In genomic region chr6:44386929-44387345, GRCh38 we compare ENCODE assay signal across 8 cellular contexts. TPM values are rescaled to one million over a fixed set of nuclear protein-coding genes. Genes with fewer than 3 reads are reported as not detected.
DNase-seq lines count a peak whose midpoint lies in the region; ATAC-seq, FAIRE-seq and TF ChIP-seq lines count a peak whose summit lies in the region.

No MANE protein-coding gene starts in this region.

- peak overlapping the region; percentile 93 for H3K4me3 Mint-ChIP-seq in activated naive CD4-positive, alpha-beta T cell treated with anti-CD3 and anti-CD28 coated beads for 36 hours

- H3K27ac ChIP-seq in GM12878 (ENCODE audit: control insufficient read depth, insufficient read depth): no peak overlapping the region; the same call in 1 of the 2 replicates
- peak overlapping the region; percentile 96 to 97 for H3K27ac ChIP-seq in thoracic aorta

- DNase-seq in activated naive CD4-positive, alpha-beta T cell treated with anti-CD3 and anti-CD28 coated beads for 36 hours: peak; percentile 14
- no peak for DNase-seq in activated naive CD4-positive, alpha-beta T cell (lab: John Stamatoyannopoulos, UW)
- peak; percentile 29 for DNase-seq in HPDE6-E6E7 (ENCODE audit: extremely low spot score)
- DNase-seq in GM12878 (ENCODE audit: low read depth, low spot score): no peak
- peak; percentile 2 for DNase-seq in kidney epithelial cell (ENCODE audit: low read depth)
- no peak for DNase-seq in thoracic aorta (ENCODE audit: low spot score)
- no peak for DNase-seq in erythroblast (lab: John Stamatoyannopoulos, UW)
- DNase-seq in DMS 273 (lab: John Stamatoyannopoulos, UW; ENCODE audit: unreplicated experiment): no peak

- H3K9me3 ChIP-seq in GM12878 (replicated peaks; ENCODE audit: control insufficient read depth, insufficient read depth, low read length) (no peaks in the 10 kb centered on the region), thoracic aorta (no peaks in the 10 kb centered on the region)

- TF ChIP-seq CTCF in GM12878 (IDR thresholded peaks at IDR 0.05 in 2 of 3, conservative IDR thresholded peaks at IDR 0.05 in 1 of 3; ENCODE audit: control insufficient read depth in 2 of 3, extremely low read depth in 1 of 3, insufficient read depth in 1 of 3, low read depth in 3 of 3, low read length in 3 of 3): no peak
- TF ChIP-seq CTCF in kidney epithelial cell (IDR thresholded peaks at IDR 0.05; ENCODE audit: insufficient read depth, low read length, poor library complexity, severe bottlenecking): no peak
- TF ChIP-seq CTCF in thoracic aorta (IDR thresholded peaks at IDR 0.05): no peak

- SMC1A ChIA-PET in GM12878 (lab: Charles Lee; ENCODE audit: uncharacterized antibody, unreplicated experiment): interaction anchor here (1.0 to 1.6 kb wide), 3 partner anchors 11 to 120 kb away, joined by 3 to 4 read pairs (median 3); no protein-coding TSS in a partner anchor

- H3K4me2 ChIP-seq in GM12878 (ENCODE audit: control insufficient read depth, insufficient read depth): peak overlapping the region; percentile 83

- intact Hi-C loops in activated naive CD4-positive, alpha-beta T cell treated with anti-CD3 and anti-CD28 coated beads for 36 hours (cut with micrococcal nuclease): loop anchor here (1.0 to 2.0 kb wide), 5 partner anchors 48 to 261 kb away; partner anchors contain the start of genes AARS2, NFKBIE and SLC29A1
- intact Hi-C loops in GM12878 (cut with micrococcal nuclease; ENCODE audit: unreplicated experiment): no loop called here

- ATAC-seq in GM12878 (no peak), thoracic aorta (ENCODE audit: insufficient number of reproducible peaks, low FRiP score, low read depth) (peak; percentile 14)

- H3K27me3 ChIP-seq in GM12878 (replicated peaks in 1 of 2; ENCODE audit: control insufficient read depth in 2 of 2, insufficient read depth in 2 of 2, low read length in 1 of 2): no peaks in the 10 kb centered on the region
- no peaks in the 10 kb centered on the region for H3K27me3 ChIP-seq in kidney epithelial cell (ENCODE audit: control insufficient read depth, insufficient read depth, low read length)
- H3K27me3 ChIP-seq in thoracic aorta (replicated peaks; ENCODE audit: insufficient read depth): no peaks in the 10 kb centered on the region

- H3K36me3 Mint-ChIP-seq in activated naive CD4-positive, alpha-beta T cell treated with anti-CD3 and anti-CD28 coated beads for 36 hours (ENCODE audit: low read depth): peaks cover 14% of the 10 kb centered on the region

- H3K9me3 Mint-ChIP-seq in activated naive CD4-positive, alpha-beta T cell treated with anti-CD3 and anti-CD28 coated beads for 36 hours: no peaks in the 10 kb centered on the region

- POLR2A ChIA-PET in GM12878 (lab: Charles Lee): interaction anchor here (0.5 to 1.0 kb wide), 6 partner anchors 11 to 263 kb away, joined by 3 to 6 read pairs (median 4); no protein-coding TSS in a partner anchor

- peak overlapping the region; percentile 93 for H3K9ac ChIP-seq in GM12878 (ENCODE audit: control insufficient read depth, insufficient read depth, low read length)

- TF ChIP-seq EP300 in GM12878 (IDR thresholded peaks at IDR 0.05; ENCODE audit: borderline replicate concordance in 1 of 2, control insufficient read depth in 1 of 2, low read depth in 2 of 2, low read length in 2 of 2): no peak

- peaks cover 34% of the 10 kb centered on the region for H3K79me2 ChIP-seq in GM12878 (ENCODE audit: control insufficient read depth, insufficient read depth, low read length)

- H3K4me1 ChIP-seq in GM12878 (ENCODE audit: control insufficient read depth, insufficient read depth, low read length) (peaks cover 5% of the 10 kb centered on the region), thoracic aorta (ENCODE audit: control insufficient read depth in 1 of 2, low read depth in 2 of 2) (peaks cover 16 to 29% of the 10 kb centered on the region in 2 donors)

- no peak for FAIRE-seq in GM12878 (lab: Jason Lieb, UNC)

- no peaks in the 10 kb centered on the region for H4K20me1 ChIP-seq in GM12878 (ENCODE audit: control insufficient read depth, insufficient read depth)

- H3K4me3 ChIP-seq in GM12878 (peak overlapping the region; percentile 98), kidney epithelial cell (ENCODE audit: low read depth, low read length) (peak overlapping the region; percentile 59), thoracic aorta (peak overlapping the region; percentile 95)

- no peak for TF ChIP-seq POLR2A in GM12878 (IDR thresholded peaks at IDR 0.05; ENCODE audit: low read depth, low read length)
- TF ChIP-seq POLR2A in erythroblast (IDR thresholded peaks at IDR 0.05; ENCODE audit: low read length): no peak

- TF ChIP-seq RAD21 in GM12878 (IDR thresholded peaks at IDR 0.05; ENCODE audit: insufficient read depth, low read depth, low read length): no peak

- peaks cover 0 to 13% of the 10 kb centered on the region in 2 experiments; a peak in 1 of 4 replicates for H3K36me3 ChIP-seq in GM12878 (ENCODE audit: control insufficient read depth in 2 of 2, insufficient read depth in 2 of 2, low read length in 1 of 2)
- no peaks in the 10 kb centered on the region for H3K36me3 ChIP-seq in kidney epithelial cell (ENCODE audit: control insufficient read depth, insufficient read depth, low read length)
- H3K36me3 ChIP-seq in thoracic aorta: peaks cover 8% of the 10 kb centered on the region

- RAD21 ChIA-PET in GM12878 (lab: Charles Lee; ENCODE audit: unreplicated experiment): interaction anchor here (0.6 to 1.4 kb wide), 2 partner anchors 8 to 11 kb away, joined by 3 to 4 read pairs; no protein-coding TSS in a partner anchor

- H3K27me3 Mint-ChIP-seq in activated naive CD4-positive, alpha-beta T cell treated with anti-CD3 and anti-CD28 coated beads for 36 hours (ENCODE audit: low read depth): no peaks in the 10 kb centered on the region

- under 1% methylated on average over 8 of the region's 8 CpGs for WGBS in GM12878 (ENCODE audit: insufficient coverage, insufficient replicate concordance, low lambda C conversion rate, missing lambda C conversion rate)

- TSS peak; percentile 85 for BruUV-seq in GM12878 (replicated peaks; lab: Mats Ljungman, UMichigan)

- CTCF ChIA-PET in activated naive CD4-positive, alpha-beta T cell treated with anti-CD3 and anti-CD28 coated beads for 36 hours (lab: Charles Lee): interaction anchor here (0.6 to 1.4 kb wide), 3 partner anchors 74 to 189 kb away, joined by 3 to 4 read pairs (median 3); partner anchors contain the start of gene AARS2
- CTCF ChIA-PET in GM12878 (lab: Yijun Ruan, JAX): interaction anchor here (0.7 to 1.6 kb wide), 7 partner anchors 11 to 290 kb away, joined by 3 to 5 read pairs (median 3); partner anchors contain the start of gene AARS2

- H2AFZ ChIP-seq in GM12878 (ENCODE audit: control insufficient read depth, low read depth, low read length): peak overlapping the region; percentile 99

- in situ Hi-C loops in GM12878 (cut with MboI): no loop called here

- peak overlapping the region; percentile 96 for H3K27ac Mint-ChIP-seq in activated naive CD4-positive, alpha-beta T cell treated with anti-CD3 and anti-CD28 coated beads for 36 hours

- peaks cover 33% of the 10 kb centered on the region for H3K4me1 Mint-ChIP-seq in activated naive CD4-positive, alpha-beta T cell treated with anti-CD3 and anti-CD28 coated beads for 36 hours (ENCODE audit: low read depth)

TF ChIP-seq in GM12878, 131 proteins besides CTCF, POLR2A, EP300 and RAD21 (continues in another document):
- 0 out of 2 replicates have a peak, but pooled peaks have one; percentile 27 for TF ChIP-seq SREBF1 (IDR thresholded peaks at IDR 0.05; ENCODE audit: low read length)

RNA-seq across cellular contexts. Expression of gene CDC5L, which starts 0.6 kb away (rescaled TPM):
- 10 to 100 TPM; 17.9 to 18.8 TPM for total RNA-seq in activated naive CD4-positive, alpha-beta T cell treated with anti-CD3 and anti-CD28 coated beads for 36 hours
- total RNA-seq in GM12878 (2013; cell fraction: nucleolus; rRNA removed): 19.2 and 19.5 TPM in 2 replicates
- total RNA-seq in GM12878 (2014; rRNA removed): 15.7 and 17.9 TPM in 2 replicates
- 27.7 and 29.4 TPM in 2 replicates for total RNA-seq in GM12878 (2014; rRNA removed; fragmentation: Illumina TruSeq; extraction: Trizol)
- 17.3 and 18.0 TPM in 2 replicates for total RNA-seq in GM12878 (2021)
- polyA plus RNA-seq in GM12878 (2011; ENCODE audit: low read depth): 7.9 TPM
- polyA plus RNA-seq in GM12878 (2011; rRNA removed): 21.4 and 31.2 TPM in 2 replicates
- 7.9 and 8.7 TPM in 2 replicates for polyA plus RNA-seq in GM12878 (2011; cell fraction: cytosol; rRNA removed)
- polyA plus RNA-seq in GM12878 (2011; cell fraction: nucleus; rRNA removed): 9.9 and 12.7 TPM in 2 replicates
- polyA plus RNA-seq in GM12878 (2012): 9.3 and 10.9 TPM in 2 replicates
- 23.8 and 28.9 TPM in 2 replicates for polyA plus RNA-seq in GM12878 (2014; fragmentation: Illumina TruSeq; extraction: Trizol)
- polyA plus RNA-seq in GM12878 (2014; fragmentation: Nextera tagmentation; extraction: Ambion mirVana): 10 to 100 TPM; 14.9 to 18.4 TPM
- polyA plus RNA-seq in GM12878 (2014; rRNA removed): 9.9 and 13.2 TPM in 2 replicates
- 10 to 100 TPM; 19.3 to 20.4 TPM for polyA plus RNA-seq in GM12878 (2016; fragmentation: Nextera tagmentation; extraction: Ambion mirVana)
- 14.3 and 17.0 TPM in 2 replicates for polyA minus RNA-seq in GM12878 (2011; rRNA and poly(A)+ RNA removed)
- 6.4 and 9.3 TPM in 2 replicates for polyA minus RNA-seq in GM12878 (2011; cell fraction: cytosol; rRNA and poly(A)+ RNA removed)
- polyA minus RNA-seq in GM12878 (2011; cell fraction: nucleus; rRNA and poly(A)+ RNA removed): 9.9 and 13.1 TPM in 2 replicates
- 22.9 and 24.9 TPM in 2 replicates for total RNA-seq in kidney epithelial cell
- 10 to 100 TPM; 19.6 to 21.7 TPM for total RNA-seq in thoracic aorta

RNA-seq across cellular contexts. Expression of gene SPATS1, which starts 44.5 kb away (rescaled TPM):
- not detected for total RNA-seq in activated naive CD4-positive, alpha-beta T cell treated with anti-CD3 and anti-CD28 coated beads for 36 hours
- not detected in 2 replicates for total RNA-seq in GM12878 (2013; cell fraction: nucleolus; rRNA removed)
- not detected in 2 replicates for total RNA-seq in GM12878 (2014; rRNA removed)
- not detected in 2 replicates for total RNA-seq in GM12878 (2014; rRNA removed; fragmentation: Illumina TruSeq; extraction: Trizol)
- not detected in 2 replicates for total RNA-seq in GM12878 (2021)
- not detected for polyA plus RNA-seq in GM12878 (2011; ENCODE audit: low read depth)
- 0.12 TPM in 1 of 2 replicates, not detected in the other for polyA plus RNA-seq in GM12878 (2011; rRNA removed)
- polyA plus RNA-seq in GM12878 (2011; cell fraction: cytosol; rRNA removed): not detected in 2 replicates
- polyA plus RNA-seq in GM12878 (2011; cell fraction: nucleus; rRNA removed): not detected in 2 replicates
- polyA plus RNA-seq in GM12878 (2012): not detected in 2 replicates
- not detected in 2 replicates for polyA plus RNA-seq in GM12878 (2014; fragmentation: Illumina TruSeq; extraction: Trizol)
- polyA plus RNA-seq in GM12878 (2014; fragmentation: Nextera tagmentation; extraction: Ambion mirVana): not detected
- polyA plus RNA-seq in GM12878 (2014; rRNA removed): not detected in 2 replicates
- not detected for polyA plus RNA-seq in GM12878 (2016; fragmentation: Nextera tagmentation; extraction: Ambion mirVana)
- not detected in 2 replicates for polyA minus RNA-seq in GM12878 (2011; rRNA and poly(A)+ RNA removed)
- polyA minus RNA-seq in GM12878 (2011; cell fraction: cytosol; rRNA and poly(A)+ RNA removed): not detected in 2 replicates
- not detected in 2 replicates for polyA minus RNA-seq in GM12878 (2011; cell fraction: nucleus; rRNA and poly(A)+ RNA removed)
- total RNA-seq in kidney epithelial cell: not detected in 2 replicates
- not detected for total RNA-seq in thoracic aorta

Comparison
In these comparisons a context has a peak if more than half of its experiments do, and no peak if none do; other contexts are left out.
1. DNase-seq: peak in activated naive CD4-positive, alpha-beta T cell treated with anti-CD3 and anti-CD28 coated beads for 36 hours (single experiment), HPDE6-E6E7 (single experiment) and kidney epithelial cell (single experiment); none in activated naive CD4-positive, alpha-beta T cell (0 of 4), GM12878 (single experiment), thoracic aorta (single experiment), erythroblast (0 of 2) and DMS 273 (single experiment).
2. Peak in every context shown above with its lines, with median percentiles within 50 percentile points of each other: H3K4me3 ChIP-seq.